ENCODE assay signal across 20 cellular contexts in genomic region chr5:14379739-14380497, GRCh38.
DNase-seq lines count a peak whose midpoint lies in the region; ATAC-seq and TF ChIP-seq lines count a peak whose summit lies in the region.
"Had no signal": no experiment of that assay in that cellular context is flagged by ENCODE, and none has a peak within 500 bp of the region (broad histone marks: within the 10 kb centered on the region; RNA-seq: fewer than 3 reads in every experiment).

No MANE protein-coding gene starts in this region.

- no peak overlapping the region for H4K8ac ChIP-seq in IMR-90 (ENCODE audit: low read depth in 2 of 2, low read length in 2 of 2)

- intact Hi-C loops in Calu3 (cut with micrococcal nuclease; ENCODE audit: unreplicated experiment) = no loop called here
- intact Hi-C loops in IMR-90 (cut with micrococcal nuclease) = no loop called here
- intact Hi-C loops in dendritic cell treated with granulocyte-macrophage colony-stimulating factor and Interleukin-4, amounts not matched to agents 40 ng/mL and 50 ng/mL, for 4 days (cut with micrococcal nuclease) = no loop called here
- intact Hi-C loops in posterior vena cava (cut with DNase I) = no loop called here

- DNase-seq in Calu3 (no peak), IMR-90 (no peak), neural crest cell (ENCODE audit: low read depth, low spot score) (no peak), tibial nerve (ENCODE audit: low spot score in 2 of 2) (no peak), posterior vena cava (ENCODE audit: low spot score) (no peak)
- DNase-seq: activated CD4-positive, alpha-beta T cell treated with anti-CD3 and anti-CD28 coated beads, Interleukin-2, amount 10 ng/mL, durations not matched to agents 24 days and 14 days; activated CD8-positive, alpha-beta memory T cell treated with anti-CD3 and anti-CD28 coated beads, Interleukin-2, amount 50 U/mL, for 4 hours; activated gamma-delta T cell; CD4-positive, CD25-positive, alpha-beta regulatory T cell; central memory CD4-positive, alpha-beta T cell; effector CD8-positive, alpha-beta T cell; GDM1; left ventricle myocardium superior; NCI-H2029; stimulated activated CD4-positive, alpha-beta T cell treated with anti-CD3 and anti-CD28 coated beads, Interleukin-2, amount 100 ng/mL, for 24 hours had no signal

- TF ChIP-seq EP300 in tibial nerve (IDR thresholded peaks at IDR 0.05) = no peak

- H3K27me3 ChIP-seq in IMR-90 (ENCODE audit: control insufficient read depth, insufficient read depth, low read length) (no peaks in the 10 kb centered on the region), tibial nerve (no peaks in the 10 kb centered on the region)

- no peak overlapping the region for H2BK15ac ChIP-seq in IMR-90 (ENCODE audit: low read depth, low read length)

- TF ChIP-seq POLR2A in IMR-90 (IDR thresholded peaks at IDR 0.05; ENCODE audit: low read depth, low read length) (no peak), tibial nerve (IDR thresholded peaks at IDR 0.05) (no peak)

- no peak overlapping the region for H2BK20ac ChIP-seq in IMR-90 (ENCODE audit: low read depth, low read length)

- peaks cover 42 to 74% of the 10 kb centered on the region in 2 experiments for H3K79me1 ChIP-seq in IMR-90 (ENCODE audit: low read depth in 1 of 2, low read length in 2 of 2)

- no peaks in the 10 kb centered on the region for H3K27me3 Mint-ChIP-seq in Calu3 (ENCODE audit: unreplicated experiment)
- no peaks in the 10 kb centered on the region for H3K27me3 Mint-ChIP-seq in dendritic cell treated with granulocyte-macrophage colony-stimulating factor and Interleukin-4, amounts not matched to agents 40 ng/mL and 50 ng/mL, for 4 days
- no peaks in the 10 kb centered on the region for H3K27me3 Mint-ChIP-seq in neural crest cell (ENCODE audit: low read depth)

- H3K27ac Mint-ChIP-seq in Calu3 (ENCODE audit: unreplicated experiment) (peak overlapping the region; percentile 16), neural crest cell (ENCODE audit: unreplicated experiment) (peak overlapping the region; percentile 63)
- peak overlapping the region; percentile 63 for H3K27ac Mint-ChIP-seq in dendritic cell treated with granulocyte-macrophage colony-stimulating factor and Interleukin-4, amounts not matched to agents 40 ng/mL and 50 ng/mL, for 4 days
- H3K27ac Mint-ChIP-seq: activated CD4-positive, alpha-beta T cell treated with anti-CD3 and anti-CD28 coated beads, Interleukin-2, amount 10 ng/mL, durations not matched to agents 24 days and 14 days; CD4-positive, CD25-positive, alpha-beta regulatory T cell had no signal

- BruUV-seq in Calu3 (replicated peaks; lab: Mats Ljungman, UMichigan) (no TSS peak), IMR-90 (replicated peaks; lab: Mats Ljungman, UMichigan) (no TSS peak)

- ATAC-seq in IMR-90 (ENCODE audit: low read depth) (no peak), HG03196 (IDR thresholded peaks at IDR 0.05; ENCODE audit: unreplicated experiment) (no peak), HG03175 (IDR thresholded peaks at IDR 0.05; ENCODE audit: unreplicated experiment) (no peak)
- ATAC-seq: left ventricle myocardium superior had no signal

- H3K9ac ChIP-seq in IMR-90 (ENCODE audit: low read depth, low read length) = no peak overlapping the region
- H3K9ac ChIP-seq: KMS-11, parathyroid adenoma had no signal

- no peak overlapping the region for H3K14ac ChIP-seq in IMR-90 (replicated peaks; ENCODE audit: low read depth, low read length)

- no peak overlapping the region for H2AK5ac ChIP-seq in IMR-90 (ENCODE audit: low read depth, low read length)

- H3K4ac ChIP-seq in IMR-90 (ENCODE audit: low read depth, low read length) = no peak overlapping the region

- dilution Hi-C loops in IMR-90 (cut with HindIII; ENCODE audit: low sequenced_read_pairs, unreplicated experiment) = no loop called here

- peak overlapping the region; percentile 36; the same call in 1 of the 2 replicates for H4K5ac ChIP-seq in IMR-90 (ENCODE audit: low read depth, low read length)

- POLR2A ChIA-PET in IMR-90 (lab: Charles Lee; ENCODE audit: unreplicated experiment) = no interaction called here

- H2BK5ac ChIP-seq in IMR-90 (ENCODE audit: low read depth, low read length, poor library complexity, severe bottlenecking) = no peak overlapping the region

- H3K4me1 ChIP-seq in IMR-90 (ENCODE audit: control insufficient read depth, insufficient read depth, low read length) (peaks cover 10% of the 10 kb centered on the region), tibial nerve (no peaks in the 10 kb centered on the region)
- H3K4me1 ChIP-seq: parathyroid adenoma had no signal

- H3K36me3 Mint-ChIP-seq in Calu3 (ENCODE audit: insufficient read depth, unreplicated experiment) = peaks cover 77% of the 10 kb centered on the region
- H3K36me3 Mint-ChIP-seq in dendritic cell treated with granulocyte-macrophage colony-stimulating factor and Interleukin-4, amounts not matched to agents 40 ng/mL and 50 ng/mL, for 4 days (ENCODE audit: low read depth) = peaks cover 100% of the 10 kb centered on the region
- peaks cover 26% of the 10 kb centered on the region for H3K36me3 Mint-ChIP-seq in neural crest cell (ENCODE audit: low read depth)

- CTCF ChIA-PET in Calu3 (lab: Charles Lee) = no interaction called here
- CTCF ChIA-PET in IMR-90 (lab: Yijun Ruan, JAX) = no interaction called here

- no peak overlapping the region for H3K4me2 ChIP-seq in IMR-90 (ENCODE audit: low read depth, low read length)
- H3K4me2 ChIP-seq: KMS-11 had no signal

- peaks cover 73% of the 10 kb centered on the region for H4K20me1 ChIP-seq in IMR-90 (ENCODE audit: insufficient read depth, low read length)

- H3K4me3 ChIP-seq in IMR-90 (ENCODE audit: insufficient read depth, low read depth, low read length) = no peak overlapping the region
- H3K4me3 ChIP-seq in tibial nerve = no peak overlapping the region

- no peak for TF ChIP-seq RAD21 in IMR-90 (IDR thresholded peaks at IDR 0.05; ENCODE audit: low read length)

- H3K9me3 Mint-ChIP-seq in Calu3 (ENCODE audit: low read depth, unreplicated experiment) (no peaks in the 10 kb centered on the region), neural crest cell (no peaks in the 10 kb centered on the region)
- peaks cover 9% of the 10 kb centered on the region for H3K9me3 Mint-ChIP-seq in dendritic cell treated with granulocyte-macrophage colony-stimulating factor and Interleukin-4, amounts not matched to agents 40 ng/mL and 50 ng/mL, for 4 days
- H3K9me3 Mint-ChIP-seq: activated CD4-positive, alpha-beta T cell treated with anti-CD3 and anti-CD28 coated beads, Interleukin-2, amount 10 ng/mL, durations not matched to agents 24 days and 14 days; CD4-positive, CD25-positive, alpha-beta regulatory T cell had no signal

- H2AK9ac ChIP-seq in IMR-90 (replicated peaks; ENCODE audit: low read depth, low read length, poor library complexity) = no peak overlapping the region

- WGBS in IMR-90 (ENCODE audit: extremely low coverage in 2 of 2, insufficient read length in 1 of 2), 2 experiments = 83% methylated on average over 20 of the region's 35 CpGs; no CpG with 5 or more reads in 1 of the 2 experiments
- 82% methylated on average over 34 of the region's 35 CpGs for WGBS in tibial nerve, 2 donors

- H2BK120ac ChIP-seq in IMR-90 (ENCODE audit: low read depth, low read length) = no peak overlapping the region

- no peak overlapping the region for H2AFZ ChIP-seq in IMR-90 (replicated peaks; ENCODE audit: low read length, poor library complexity)
- H2AFZ ChIP-seq: parathyroid adenoma had no signal

- no peak overlapping the region; the same call in 1 of the 2 replicates for H3K18ac ChIP-seq in IMR-90 (ENCODE audit: low read depth, low read length)

- H3K9me1 ChIP-seq in IMR-90 (ENCODE audit: insufficient read depth, low read length) = peaks cover 15% of the 10 kb centered on the region

- TF ChIP-seq CTCF in Calu3 (IDR thresholded peaks at IDR 0.05; ENCODE audit: unreplicated experiment) = no peak
- TF ChIP-seq CTCF in IMR-90 (conservative IDR thresholded peaks at IDR 0.05; ENCODE audit: low read depth, low read length) = no peak
- no peak for TF ChIP-seq CTCF in neural crest cell (conservative IDR thresholded peaks at IDR 0.05)
- no peak for TF ChIP-seq CTCF in tibial nerve (IDR thresholded peaks at IDR 0.05)

- H4K91ac ChIP-seq in IMR-90 (ENCODE audit: insufficient read depth, low read depth, low read length) = no peak overlapping the region

- in situ Hi-C loops in IMR-90 (cut with MboI; ENCODE audit: low sequenced_read_pairs) = no loop called here

- no peak overlapping the region for H3K56ac ChIP-seq in IMR-90 (ENCODE audit: extremely low read depth, insufficient read depth, low read length)

- H3K4me3 Mint-ChIP-seq in Calu3 (ENCODE audit: low read depth, unreplicated experiment) = no peak overlapping the region
- H3K4me3 Mint-ChIP-seq in dendritic cell treated with granulocyte-macrophage colony-stimulating factor and Interleukin-4, amounts not matched to agents 40 ng/mL and 50 ng/mL, for 4 days = no peak overlapping the region
- H3K4me3 Mint-ChIP-seq in neural crest cell = no peak overlapping the region
- H3K4me3 Mint-ChIP-seq: activated CD4-positive, alpha-beta T cell treated with anti-CD3 and anti-CD28 coated beads, Interleukin-2, amount 10 ng/mL, durations not matched to agents 24 days and 14 days; CD4-positive, CD25-positive, alpha-beta regulatory T cell had no signal

- no peak overlapping the region for H3K23ac ChIP-seq in IMR-90 (ENCODE audit: low read depth, low read length)

- H3K4me1 Mint-ChIP-seq in Calu3 (ENCODE audit: low read depth, unreplicated experiment) (no peaks in the 10 kb centered on the region), neural crest cell (peaks cover 12% of the 10 kb centered on the region)
- peaks cover 10% of the 10 kb centered on the region for H3K4me1 Mint-ChIP-seq in dendritic cell treated with granulocyte-macrophage colony-stimulating factor and Interleukin-4, amounts not matched to agents 40 ng/mL and 50 ng/mL, for 4 days (ENCODE audit: low read depth)
- H3K4me1 Mint-ChIP-seq: activated CD4-positive, alpha-beta T cell treated with anti-CD3 and anti-CD28 coated beads, Interleukin-2, amount 10 ng/mL, durations not matched to agents 24 days and 14 days; CD4-positive, CD25-positive, alpha-beta regulatory T cell had no signal

- H3K36me3 ChIP-seq in IMR-90 (ENCODE audit: control insufficient read depth, insufficient read depth, low read length) (peaks cover 65% of the 10 kb centered on the region), tibial nerve (peaks cover 0 to 87% (median 0%) of the 10 kb centered on the region in 3 donors)

- H3K27ac ChIP-seq in IMR-90 (ENCODE audit: insufficient read depth, low read length) (peak overlapping the region; percentile 48), tibial nerve (no peak overlapping the region)
- H3K27ac ChIP-seq: KMS-11, parathyroid adenoma had no signal

- H3K9me3 ChIP-seq in IMR-90 (ENCODE audit: control insufficient read depth, insufficient read depth, low read length) = no peaks in the 10 kb centered on the region
- no peaks in the 10 kb centered on the region for H3K9me3 ChIP-seq in tibial nerve

TF ChIP-seq in IMR-90, 13 proteins besides CTCF, POLR2A, EP300 and RAD21 (continues in another document):
- no peak for TF ChIP-seq NFE2L2 (IDR thresholded peaks at IDR 0.05; ENCODE audit: low read depth, low read length)
- no peak for TF ChIP-seq MAZ (IDR thresholded peaks at IDR 0.05; ENCODE audit: borderline replicate concordance, low read depth, low read length)
